Comparison of ENCODE assay signal across 19 cellular contexts in the genomic region with DNA sequence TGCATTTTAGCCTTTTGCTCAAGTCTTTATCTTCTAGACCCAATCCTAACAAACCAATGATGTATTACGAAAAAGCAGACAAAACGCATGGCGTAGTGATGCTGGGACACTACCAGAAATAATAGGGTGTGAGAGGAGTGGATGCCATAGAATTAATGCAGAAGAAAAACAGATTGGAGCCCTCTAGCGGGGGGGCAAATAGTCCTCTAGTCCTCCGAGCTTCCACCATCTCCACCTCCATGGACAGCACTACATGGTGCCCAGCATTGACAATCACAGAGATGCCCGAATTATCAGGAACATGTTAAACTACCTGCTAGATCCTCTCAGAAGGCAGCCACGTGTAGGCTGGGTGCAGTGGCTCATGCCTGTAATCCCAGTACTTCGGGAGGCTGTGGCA.
"Had no signal": no experiment of that assay in that cellular context is flagged by ENCODE, and none has a peak within 500 bp of the region (broad histone marks: within the 10 kb centered on the region; RNA-seq: fewer than 3 reads in every experiment).

No MANE protein-coding gene starts in this region.

- H3K27ac ChIP-seq: PC-9, Peyer's patch, SJCRH30 had no signal

- H3K27me3 ChIP-seq: MG63, Peyer's patch, SJCRH30 had no signal

- H3K36me3 ChIP-seq: MG63, Peyer's patch, SJCRH30 had no signal

- H3K9me3 ChIP-seq: MG63, Peyer's patch, SJCRH30 had no signal

- H2AFZ ChIP-seq: PC-9 had no signal

- ATAC-seq: Right ventricle myocardium inferior, T-cell had no signal

- DNase-seq: KBM-7, MG63, NCI-H1092 treated with DMSO at 0.1 percent for 48 hours, NCI-H1436, NCI-H1694, NCI-H187 treated with DMSO at 0.1 percent for 48 hours, NCI-H2029 treated with DMSO at 0.1 percent for 48 hours, NCI-H2227 treated with DMSO at 0.1 percent for 48 hours, NCI-H446, NCI-H510A, NCI-H524 treated with DMSO at 0.1 percent for 48 hours, NCI-H69, NCI-H774, PC-9, Peyer's patch, SHP77 treated with DMSO at 0.1 percent for 48 hours, SJCRH30, T-cell had no signal

- H3K4me2 ChIP-seq: PC-9 had no signal

- H3K4me3 ChIP-seq: MG63, PC-9, Peyer's patch, SJCRH30 had no signal
